1 cellular context compared by ENCODE assay signal in the genomic region with DNA sequence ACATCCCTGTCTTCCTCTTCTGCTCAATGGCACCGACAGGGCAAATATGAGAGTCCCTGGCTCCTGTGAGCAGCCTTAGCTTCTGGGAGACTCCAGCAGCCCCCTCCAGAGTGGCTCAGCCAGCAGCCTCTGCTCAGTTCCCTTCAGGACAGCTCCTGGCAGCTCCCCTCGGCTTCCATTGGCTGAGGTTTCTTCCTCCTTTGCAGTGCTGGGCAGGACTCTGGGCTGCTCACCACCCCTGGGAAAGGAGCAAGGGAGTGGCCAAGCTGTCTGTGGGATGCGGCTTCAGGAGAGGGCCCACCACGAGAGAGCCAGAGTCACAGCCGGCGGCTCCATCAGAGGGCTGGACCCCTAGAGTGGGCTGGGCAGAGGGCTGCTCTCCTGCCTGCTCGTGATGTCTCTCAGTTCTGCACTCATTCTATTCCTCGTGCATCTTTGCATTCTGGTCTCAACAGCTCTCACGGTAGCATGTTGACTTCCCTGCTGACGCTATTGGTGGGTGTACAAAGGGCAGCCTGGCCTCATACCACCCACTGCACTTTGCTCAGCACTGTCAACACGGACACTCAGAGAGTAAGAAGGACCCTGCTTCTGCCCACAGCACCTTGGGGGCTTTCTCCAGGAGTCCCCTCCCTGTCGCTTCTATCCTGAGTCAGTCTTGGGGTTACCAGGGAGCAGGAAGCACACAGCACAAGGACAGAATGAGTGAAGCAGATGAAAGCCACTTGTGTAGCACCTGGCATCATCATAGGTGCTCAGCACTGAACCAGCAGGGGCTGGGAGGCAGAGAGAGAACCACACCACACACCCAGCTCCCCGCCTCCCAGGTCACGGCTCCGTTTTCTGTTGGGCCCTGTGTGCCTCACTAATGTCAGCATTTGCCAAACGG.
TF ChIP-seq lines count a peak whose summit lies in the region.

No MANE protein-coding gene starts in this region.

TF ChIP-seq in HepG2, 621 proteins besides CTCF, POLR2A, EP300 and RAD21 (continued from another document and continues in another):
- TF ChIP-seq, protein P1, sequence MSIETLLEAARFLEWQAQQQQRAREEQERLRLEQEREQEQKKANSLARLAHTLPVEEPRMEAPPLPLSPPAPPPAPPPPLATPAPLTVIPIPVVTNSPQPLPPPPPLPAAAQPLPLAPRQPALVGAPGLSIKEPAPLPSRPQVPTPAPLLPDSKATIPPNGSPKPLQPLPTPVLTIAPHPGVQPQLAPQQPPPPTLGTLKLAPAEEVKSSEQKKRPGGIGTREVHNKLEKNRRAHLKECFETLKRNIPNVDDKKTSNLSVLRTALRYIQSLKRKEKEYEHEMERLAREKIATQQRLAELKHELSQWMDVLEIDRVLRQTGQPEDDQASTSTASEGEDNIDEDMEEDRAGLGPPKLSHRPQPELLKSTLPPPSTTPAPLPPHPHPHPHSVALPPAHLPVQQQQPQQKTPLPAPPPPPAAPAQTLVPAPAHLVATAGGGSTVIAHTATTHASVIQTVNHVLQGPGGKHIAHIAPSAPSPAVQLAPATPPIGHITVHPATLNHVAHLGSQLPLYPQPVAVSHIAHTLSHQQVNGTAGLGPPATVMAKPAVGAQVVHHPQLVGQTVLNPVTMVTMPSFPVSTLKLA (IDR thresholded peaks at IDR 0.05), result no peak
- TF ChIP-seq, protein P2, sequence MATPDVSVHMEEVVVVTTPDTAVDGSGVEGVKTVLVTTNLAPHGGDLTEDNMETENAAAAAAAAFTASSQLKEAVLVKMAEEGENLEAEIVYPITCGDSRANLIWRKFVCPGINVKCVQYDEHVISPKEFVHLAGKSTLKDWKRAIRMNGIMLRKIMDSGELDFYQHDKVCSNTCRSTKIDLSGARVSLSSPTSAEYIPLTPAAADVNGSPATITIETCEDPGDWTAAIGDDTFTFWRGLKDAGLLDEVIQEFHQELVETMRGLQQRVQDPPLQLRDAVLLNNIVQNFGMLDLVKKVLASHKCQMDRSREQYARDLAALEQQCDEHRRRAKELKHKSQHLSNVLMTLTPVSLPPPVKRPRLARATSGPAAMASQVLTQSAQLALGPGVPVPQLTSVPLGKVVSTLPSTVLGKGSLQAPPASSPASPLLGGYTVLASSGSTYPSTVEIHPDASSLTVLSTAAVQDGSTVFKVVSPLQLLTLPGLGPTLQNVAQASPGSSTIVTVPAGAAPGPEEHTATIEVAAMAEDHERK (CRISPR knock-in tag; IDR thresholded peaks at IDR 0.05; ENCODE audit: low read depth), result no peak
- TF ChIP-seq TOPORS (CRISPR knock-in tag; IDR thresholded peaks at IDR 0.05), result no peak
- no peak for TF ChIP-seq ZNF7 (CRISPR knock-in tag; IDR thresholded peaks at IDR 0.05)
- TF ChIP-seq ZNF460 (CRISPR knock-in tag; IDR thresholded peaks at IDR 0.05; ENCODE audit: borderline replicate concordance), result no peak
- TF ChIP-seq, protein P3, sequence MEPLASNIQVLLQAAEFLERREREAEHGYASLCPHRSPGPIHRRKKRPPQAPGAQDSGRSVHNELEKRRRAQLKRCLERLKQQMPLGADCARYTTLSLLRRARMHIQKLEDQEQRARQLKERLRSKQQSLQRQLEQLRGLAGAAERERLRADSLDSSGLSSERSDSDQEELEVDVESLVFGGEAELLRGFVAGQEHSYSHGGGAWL (CRISPR knock-in tag; IDR thresholded peaks at IDR 0.05), result no peak
- no peak for TF ChIP-seq ZKSCAN8 (CRISPR knock-in tag; IDR thresholded peaks at IDR 0.05; ENCODE audit: borderline replicate concordance)
- TF ChIP-seq ZNF121 (CRISPR knock-in tag; IDR thresholded peaks at IDR 0.05), result no peak
- TF ChIP-seq PAX8 (CRISPR knock-in tag; IDR thresholded peaks at IDR 0.05; ENCODE audit: borderline replicate concordance), result no peak
- TF ChIP-seq, protein P4, sequence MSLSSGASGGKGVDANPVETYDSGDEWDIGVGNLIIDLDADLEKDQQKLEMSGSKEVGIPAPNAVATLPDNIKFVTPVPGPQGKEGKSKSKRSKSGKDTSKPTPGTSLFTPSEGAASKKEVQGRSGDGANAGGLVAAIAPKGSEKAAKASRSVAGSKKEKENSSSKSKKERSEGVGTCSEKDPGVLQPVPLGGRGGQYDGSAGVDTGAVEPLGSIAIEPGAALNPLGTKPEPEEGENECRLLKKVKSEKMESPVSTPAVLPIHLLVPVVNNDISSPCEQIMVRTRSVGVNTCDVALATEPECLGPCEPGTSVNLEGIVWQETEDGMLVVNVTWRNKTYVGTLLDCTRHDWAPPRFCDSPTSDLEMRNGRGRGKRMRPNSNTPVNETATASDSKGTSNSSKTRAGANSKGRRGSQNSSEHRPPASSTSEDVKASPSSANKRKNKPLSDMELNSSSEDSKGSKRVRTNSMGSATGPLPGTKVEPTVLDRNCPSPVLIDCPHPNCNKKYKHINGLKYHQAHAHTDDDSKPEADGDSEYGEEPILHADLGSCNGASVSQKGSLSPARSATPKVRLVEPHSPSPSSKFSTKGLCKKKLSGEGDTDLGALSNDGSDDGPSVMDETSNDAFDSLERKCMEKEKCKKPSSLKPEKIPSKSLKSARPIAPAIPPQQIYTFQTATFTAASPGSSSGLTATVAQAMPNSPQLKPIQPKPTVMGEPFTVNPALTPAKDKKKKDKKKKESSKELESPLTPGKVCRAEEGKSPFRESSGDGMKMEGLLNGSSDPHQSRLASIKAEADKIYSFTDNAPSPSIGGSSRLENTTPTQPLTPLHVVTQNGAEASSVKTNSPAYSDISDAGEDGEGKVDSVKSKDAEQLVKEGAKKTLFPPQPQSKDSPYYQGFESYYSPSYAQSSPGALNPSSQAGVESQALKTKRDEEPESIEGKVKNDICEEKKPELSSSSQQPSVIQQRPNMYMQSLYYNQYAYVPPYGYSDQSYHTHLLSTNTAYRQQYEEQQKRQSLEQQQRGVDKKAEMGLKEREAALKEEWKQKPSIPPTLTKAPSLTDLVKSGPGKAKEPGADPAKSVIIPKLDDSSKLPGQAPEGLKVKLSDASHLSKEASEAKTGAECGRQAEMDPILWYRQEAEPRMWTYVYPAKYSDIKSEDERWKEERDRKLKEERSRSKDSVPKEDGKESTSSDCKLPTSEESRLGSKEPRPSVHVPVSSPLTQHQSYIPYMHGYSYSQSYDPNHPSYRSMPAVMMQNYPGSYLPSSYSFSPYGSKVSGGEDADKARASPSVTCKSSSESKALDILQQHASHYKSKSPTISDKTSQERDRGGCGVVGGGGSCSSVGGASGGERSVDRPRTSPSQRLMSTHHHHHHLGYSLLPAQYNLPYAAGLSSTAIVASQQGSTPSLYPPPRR (CRISPR knock-in tag; IDR thresholded peaks at IDR 0.05; ENCODE audit: borderline replicate concordance), result 0 out of 2 replicates have a peak, but pooled peaks have one; percentile 32
- TF ChIP-seq ELF3 (CRISPR knock-in tag; IDR thresholded peaks at IDR 0.05), result no peak
- TF ChIP-seq NFKBIZ (CRISPR knock-in tag; IDR thresholded peaks at IDR 0.05), result no peak
- no peak for TF ChIP-seq HNRNPLL (IDR thresholded peaks at IDR 0.05; ENCODE audit: low read depth, low read length, poor library complexity, severe bottlenecking)
- no peak for TF ChIP-seq FOSL1 (CRISPR knock-in tag; IDR thresholded peaks at IDR 0.05; ENCODE audit: borderline replicate concordance)
- no peak for TF ChIP-seq ZNF496 (CRISPR knock-in tag; IDR thresholded peaks at IDR 0.05; ENCODE audit: insufficient replicate concordance)
- no peak for TF ChIP-seq PHB2 (IDR thresholded peaks at IDR 0.05; ENCODE audit: partially characterized antibody)
- no peak for TF ChIP-seq GATAD1 (CRISPR knock-in tag; IDR thresholded peaks at IDR 0.05)
- TF ChIP-seq, protein P5, sequence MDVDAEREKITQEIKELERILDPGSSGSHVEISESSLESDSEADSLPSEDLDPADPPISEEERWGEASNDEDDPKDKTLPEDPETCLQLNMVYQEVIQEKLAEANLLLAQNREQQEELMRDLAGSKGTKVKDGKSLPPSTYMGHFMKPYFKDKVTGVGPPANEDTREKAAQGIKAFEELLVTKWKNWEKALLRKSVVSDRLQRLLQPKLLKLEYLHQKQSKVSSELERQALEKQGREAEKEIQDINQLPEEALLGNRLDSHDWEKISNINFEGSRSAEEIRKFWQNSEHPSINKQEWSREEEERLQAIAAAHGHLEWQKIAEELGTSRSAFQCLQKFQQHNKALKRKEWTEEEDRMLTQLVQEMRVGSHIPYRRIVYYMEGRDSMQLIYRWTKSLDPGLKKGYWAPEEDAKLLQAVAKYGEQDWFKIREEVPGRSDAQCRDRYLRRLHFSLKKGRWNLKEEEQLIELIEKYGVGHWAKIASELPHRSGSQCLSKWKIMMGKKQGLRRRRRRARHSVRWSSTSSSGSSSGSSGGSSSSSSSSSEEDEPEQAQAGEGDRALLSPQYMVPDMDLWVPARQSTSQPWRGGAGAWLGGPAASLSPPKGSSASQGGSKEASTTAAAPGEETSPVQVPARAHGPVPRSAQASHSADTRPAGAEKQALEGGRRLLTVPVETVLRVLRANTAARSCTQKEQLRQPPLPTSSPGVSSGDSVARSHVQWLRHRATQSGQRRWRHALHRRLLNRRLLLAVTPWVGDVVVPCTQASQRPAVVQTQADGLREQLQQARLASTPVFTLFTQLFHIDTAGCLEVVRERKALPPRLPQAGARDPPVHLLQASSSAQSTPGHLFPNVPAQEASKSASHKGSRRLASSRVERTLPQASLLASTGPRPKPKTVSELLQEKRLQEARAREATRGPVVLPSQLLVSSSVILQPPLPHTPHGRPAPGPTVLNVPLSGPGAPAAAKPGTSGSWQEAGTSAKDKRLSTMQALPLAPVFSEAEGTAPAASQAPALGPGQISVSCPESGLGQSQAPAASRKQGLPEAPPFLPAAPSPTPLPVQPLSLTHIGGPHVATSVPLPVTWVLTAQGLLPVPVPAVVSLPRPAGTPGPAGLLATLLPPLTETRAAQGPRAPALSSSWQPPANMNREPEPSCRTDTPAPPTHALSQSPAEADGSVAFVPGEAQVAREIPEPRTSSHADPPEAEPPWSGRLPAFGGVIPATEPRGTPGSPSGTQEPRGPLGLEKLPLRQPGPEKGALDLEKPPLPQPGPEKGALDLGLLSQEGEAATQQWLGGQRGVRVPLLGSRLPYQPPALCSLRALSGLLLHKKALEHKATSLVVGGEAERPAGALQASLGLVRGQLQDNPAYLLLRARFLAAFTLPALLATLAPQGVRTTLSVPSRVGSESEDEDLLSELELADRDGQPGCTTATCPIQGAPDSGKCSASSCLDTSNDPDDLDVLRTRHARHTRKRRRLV (CRISPR knock-in tag; IDR thresholded peaks at IDR 0.05), result no peak
- no peak for TF ChIP-seq ZNF441 (CRISPR knock-in tag; IDR thresholded peaks at IDR 0.05; ENCODE audit: borderline replicate concordance)
- no peak for TF ChIP-seq ZNF383 (CRISPR knock-in tag; IDR thresholded peaks at IDR 0.05; ENCODE audit: borderline replicate concordance)
- TF ChIP-seq CHD4 (IDR thresholded peaks at IDR 0.05; ENCODE audit: borderline replicate concordance, low read length), result no peak
- no peak for TF ChIP-seq ZNF484 (CRISPR knock-in tag; IDR thresholded peaks at IDR 0.05; ENCODE audit: borderline replicate concordance, low read depth)
- TF ChIP-seq ZNF317 (CRISPR knock-in tag; IDR thresholded peaks at IDR 0.05), result no peak
- TF ChIP-seq, protein P6, sequence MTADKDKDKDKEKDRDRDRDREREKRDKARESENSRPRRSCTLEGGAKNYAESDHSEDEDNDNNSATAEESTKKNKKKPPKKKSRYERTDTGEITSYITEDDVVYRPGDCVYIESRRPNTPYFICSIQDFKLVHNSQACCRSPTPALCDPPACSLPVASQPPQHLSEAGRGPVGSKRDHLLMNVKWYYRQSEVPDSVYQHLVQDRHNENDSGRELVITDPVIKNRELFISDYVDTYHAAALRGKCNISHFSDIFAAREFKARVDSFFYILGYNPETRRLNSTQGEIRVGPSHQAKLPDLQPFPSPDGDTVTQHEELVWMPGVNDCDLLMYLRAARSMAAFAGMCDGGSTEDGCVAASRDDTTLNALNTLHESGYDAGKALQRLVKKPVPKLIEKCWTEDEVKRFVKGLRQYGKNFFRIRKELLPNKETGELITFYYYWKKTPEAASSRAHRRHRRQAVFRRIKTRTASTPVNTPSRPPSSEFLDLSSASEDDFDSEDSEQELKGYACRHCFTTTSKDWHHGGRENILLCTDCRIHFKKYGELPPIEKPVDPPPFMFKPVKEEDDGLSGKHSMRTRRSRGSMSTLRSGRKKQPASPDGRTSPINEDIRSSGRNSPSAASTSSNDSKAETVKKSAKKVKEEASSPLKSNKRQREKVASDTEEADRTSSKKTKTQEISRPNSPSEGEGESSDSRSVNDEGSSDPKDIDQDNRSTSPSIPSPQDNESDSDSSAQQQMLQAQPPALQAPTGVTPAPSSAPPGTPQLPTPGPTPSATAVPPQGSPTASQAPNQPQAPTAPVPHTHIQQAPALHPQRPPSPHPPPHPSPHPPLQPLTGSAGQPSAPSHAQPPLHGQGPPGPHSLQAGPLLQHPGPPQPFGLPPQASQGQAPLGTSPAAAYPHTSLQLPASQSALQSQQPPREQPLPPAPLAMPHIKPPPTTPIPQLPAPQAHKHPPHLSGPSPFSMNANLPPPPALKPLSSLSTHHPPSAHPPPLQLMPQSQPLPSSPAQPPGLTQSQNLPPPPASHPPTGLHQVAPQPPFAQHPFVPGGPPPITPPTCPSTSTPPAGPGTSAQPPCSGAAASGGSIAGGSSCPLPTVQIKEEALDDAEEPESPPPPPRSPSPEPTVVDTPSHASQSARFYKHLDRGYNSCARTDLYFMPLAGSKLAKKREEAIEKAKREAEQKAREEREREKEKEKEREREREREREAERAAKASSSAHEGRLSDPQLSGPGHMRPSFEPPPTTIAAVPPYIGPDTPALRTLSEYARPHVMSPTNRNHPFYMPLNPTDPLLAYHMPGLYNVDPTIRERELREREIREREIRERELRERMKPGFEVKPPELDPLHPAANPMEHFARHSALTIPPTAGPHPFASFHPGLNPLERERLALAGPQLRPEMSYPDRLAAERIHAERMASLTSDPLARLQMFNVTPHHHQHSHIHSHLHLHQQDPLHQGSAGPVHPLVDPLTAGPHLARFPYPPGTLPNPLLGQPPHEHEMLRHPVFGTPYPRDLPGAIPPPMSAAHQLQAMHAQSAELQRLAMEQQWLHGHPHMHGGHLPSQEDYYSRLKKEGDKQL (CRISPR knock-in tag; IDR thresholded peaks at IDR 0.05; ENCODE audit: low read depth), result no peak
- no peak for TF ChIP-seq CCDC6 (CRISPR knock-in tag; IDR thresholded peaks at IDR 0.05)
- TF ChIP-seq GPN1 (CRISPR knock-in tag; IDR thresholded peaks at IDR 0.05; ENCODE audit: borderline replicate concordance), result no peak
- TF ChIP-seq ZNF180 (CRISPR knock-in tag; IDR thresholded peaks at IDR 0.05; ENCODE audit: borderline replicate concordance, low read depth), result no peak
- TF ChIP-seq, protein P7, sequence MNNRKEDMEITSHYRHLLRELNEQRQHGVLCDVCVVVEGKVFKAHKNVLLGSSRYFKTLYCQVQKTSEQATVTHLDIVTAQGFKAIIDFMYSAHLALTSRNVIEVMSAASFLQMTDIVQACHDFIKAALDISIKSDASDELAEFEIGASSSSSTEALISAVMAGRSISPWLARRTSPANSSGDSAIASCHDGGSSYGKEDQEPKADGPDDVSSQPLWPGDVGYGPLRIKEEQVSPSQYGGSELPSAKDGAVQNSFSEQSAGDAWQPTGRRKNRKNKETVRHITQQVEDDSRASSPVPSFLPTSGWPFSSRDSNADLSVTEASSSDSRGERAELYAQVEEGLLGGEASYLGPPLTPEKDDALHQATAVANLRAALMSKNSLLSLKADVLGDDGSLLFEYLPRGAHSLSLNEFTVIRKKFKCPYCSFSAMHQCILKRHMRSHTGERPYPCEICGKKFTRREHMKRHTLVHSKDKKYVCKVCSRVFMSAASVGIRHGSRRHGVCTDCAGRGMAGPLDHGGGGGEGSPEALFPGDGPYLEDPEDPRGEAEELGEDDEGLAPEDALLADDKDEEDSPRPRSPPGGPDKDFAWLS (CRISPR knock-in tag; IDR thresholded peaks at IDR 0.05; ENCODE audit: borderline replicate concordance), result no peak
- TF ChIP-seq ZC3H13 (CRISPR knock-in tag; IDR thresholded peaks at IDR 0.05), result no peak
